In the genomic region with DNA sequence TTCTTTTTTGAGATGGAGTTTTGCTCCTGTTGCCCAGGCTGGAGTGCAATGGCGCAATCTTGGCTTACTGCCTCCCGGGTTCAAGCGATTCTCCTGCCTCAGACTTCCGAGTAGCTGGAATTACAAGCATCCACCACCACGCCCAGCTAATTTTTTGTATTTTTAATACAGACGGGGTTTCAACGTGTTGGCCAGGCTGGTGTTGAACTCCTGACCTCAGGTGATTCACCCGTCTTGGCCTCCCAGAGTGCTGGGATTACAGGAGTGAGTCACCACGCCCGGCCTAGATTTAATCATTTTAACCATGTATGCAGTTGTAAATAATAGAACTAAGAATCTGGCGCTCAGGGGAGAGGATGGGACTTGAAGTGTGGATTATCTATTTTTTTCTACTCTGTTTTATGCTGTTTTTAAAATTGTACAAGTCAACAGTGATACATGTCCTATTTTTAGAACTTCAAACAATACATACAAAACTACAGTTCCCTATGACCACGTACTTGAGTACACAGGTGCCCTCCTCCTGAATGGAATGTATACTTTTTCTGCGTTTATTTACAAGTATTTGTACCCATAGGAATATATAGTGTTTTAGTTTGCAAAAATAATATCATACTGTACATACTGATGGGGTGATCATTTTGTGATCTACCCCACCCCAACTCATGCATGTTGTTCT, we compare ENCODE assay signal across 9 cellular contexts. TPM values are rescaled to one million over a fixed set of nuclear protein-coding genes. Genes with fewer than 3 reads are reported as not detected.
DNase-seq lines count a peak whose midpoint lies in the region; ATAC-seq and TF ChIP-seq lines count a peak whose summit lies in the region.
"Had no signal": no experiment of that assay in that cellular context is flagged by ENCODE, and none has a peak within 500 bp of the region (broad histone marks: within the 10 kb centered on the region; RNA-seq: fewer than 3 reads in every experiment).

No MANE protein-coding gene starts in this region.

- peaks cover 4 to 54% (median 18%) of the 10 kb centered on the region in 3 donors for H3K36me3 Mint-ChIP-seq in CD8-positive, alpha-beta memory T cell
- H3K36me3 Mint-ChIP-seq in natural killer cell, result no peaks in the 10 kb centered on the region

- POLR2A ChIA-PET in CD8-positive, alpha-beta memory T cell (lab: Charles Lee), result interaction anchor here (0.6 kb wide), 1 partner anchor 41 kb away, joined by 3 read pairs; no protein-coding TSS in a partner anchor

- no peaks in the 10 kb centered on the region for H3K9me3 Mint-ChIP-seq in CD8-positive, alpha-beta memory T cell
- H3K9me3 Mint-ChIP-seq in natural killer cell, result no peaks in the 10 kb centered on the region

- CTCF ChIA-PET in CD8-positive, alpha-beta memory T cell (lab: Charles Lee), result no interaction called here

- peak overlapping the region in 3 of 7 donors; percentile 15 to 52 (median 37) for H3K4me3 Mint-ChIP-seq in CD8-positive, alpha-beta memory T cell
- no peak overlapping the region for H3K4me3 Mint-ChIP-seq in natural killer cell

- H3K27me3 Mint-ChIP-seq in CD8-positive, alpha-beta memory T cell, result no peaks in the 10 kb centered on the region
- H3K27me3 Mint-ChIP-seq in natural killer cell (ENCODE audit: low read depth in 2 of 2), result no peaks in the 10 kb centered on the region

- TF ChIP-seq CTCF in natural killer cell (IDR thresholded peaks at IDR 0.05), result no peak

- H3K36me3 ChIP-seq in CD8-positive, alpha-beta memory T cell (ENCODE audit: insufficient read depth, low read length), result peaks cover 5% of the 10 kb centered on the region

- no peak overlapping the region for H3K4me3 ChIP-seq in CD8-positive, alpha-beta memory T cell (ENCODE audit: low read length)
- H3K4me3 ChIP-seq: suprapubic skin had no signal

- H3K27me3 ChIP-seq in CD8-positive, alpha-beta memory T cell (ENCODE audit: insufficient read depth, low read length, poor library complexity, severe bottlenecking), result no peaks in the 10 kb centered on the region
- H3K27me3 ChIP-seq: suprapubic skin had no signal

- ATAC-seq in natural killer cell (peak in 1 of 3 donors; percentile 61), GM18517 (IDR thresholded peaks at IDR 0.05; ENCODE audit: unreplicated experiment) (no peak), HG02759 (IDR thresholded peaks at IDR 0.05; ENCODE audit: unreplicated experiment) (no peak)

- no peaks in the 10 kb centered on the region for H3K4me1 ChIP-seq in CD8-positive, alpha-beta memory T cell (ENCODE audit: insufficient read depth, low read length)

- H3K4me1 Mint-ChIP-seq in CD8-positive, alpha-beta memory T cell, result peaks cover 48 to 61% (median 61%) of the 10 kb centered on the region in 3 donors
- peaks cover 51 to 70% of the 10 kb centered on the region in 2 donors for H3K4me1 Mint-ChIP-seq in natural killer cell

- H3K9me3 ChIP-seq in CD8-positive, alpha-beta memory T cell (ENCODE audit: low read length), result no peaks in the 10 kb centered on the region
- H3K9me3 ChIP-seq: suprapubic skin had no signal

- intact Hi-C loops in natural killer cell (cut with micrococcal nuclease), result no loop called here

- peak in 1 of 5 donors; percentile 3 for DNase-seq in CD8-positive, alpha-beta memory T cell
- peak; percentile 10 for DNase-seq in NCI-H146 treated with DMSO at 0.1 percent for 48 hours (lab: John Stamatoyannopoulos, UW; ENCODE audit: unreplicated experiment)
- peak; percentile 85 for DNase-seq in astrocyte of the hippocampus (ENCODE audit: low read depth, low spot score)
- no peak for DNase-seq in natural killer cell
- DNase-seq in amygdala (lab: John Stamatoyannopoulos, UW), result no peak
- no peak for DNase-seq in GM19238 (ENCODE audit: insufficient read length, low spot score)

- H3K27ac ChIP-seq in CD8-positive, alpha-beta memory T cell (ENCODE audit: low read depth, low read length), result no peak overlapping the region
- H3K27ac ChIP-seq: suprapubic skin had no signal

- peak overlapping the region in 6 of 8 donors; percentile 11 to 85 (median 76) for H3K27ac Mint-ChIP-seq in CD8-positive, alpha-beta memory T cell
- peak overlapping the region; percentile 61 to 79 for H3K27ac Mint-ChIP-seq in natural killer cell

RNA-seq across cellular contexts. Expression of gene ITCH, which starts 27.8 kb away (rescaled TPM):
- 10 to 100 TPM; 45.6 to 51.7 TPM for total RNA-seq in CD8-positive, alpha-beta memory T cell
- polyA plus RNA-seq in CD8-positive, alpha-beta memory T cell, result 38.0 TPM
- 100 to 1,000 TPM; 157 to 182 (median 163) TPM for total RNA-seq in natural killer cell

Comparison
In these comparisons a context has a peak if more than half of its experiments do, and no peak if none do; other contexts are left out.
1. DNase-seq: peak in NCI-H146 treated with DMSO at 0.1 percent for 48 hours (single experiment) and astrocyte of the hippocampus (single experiment); none in natural killer cell (single experiment), amygdala (0 of 56) and GM19238 (single experiment).